In the genomic region with DNA sequence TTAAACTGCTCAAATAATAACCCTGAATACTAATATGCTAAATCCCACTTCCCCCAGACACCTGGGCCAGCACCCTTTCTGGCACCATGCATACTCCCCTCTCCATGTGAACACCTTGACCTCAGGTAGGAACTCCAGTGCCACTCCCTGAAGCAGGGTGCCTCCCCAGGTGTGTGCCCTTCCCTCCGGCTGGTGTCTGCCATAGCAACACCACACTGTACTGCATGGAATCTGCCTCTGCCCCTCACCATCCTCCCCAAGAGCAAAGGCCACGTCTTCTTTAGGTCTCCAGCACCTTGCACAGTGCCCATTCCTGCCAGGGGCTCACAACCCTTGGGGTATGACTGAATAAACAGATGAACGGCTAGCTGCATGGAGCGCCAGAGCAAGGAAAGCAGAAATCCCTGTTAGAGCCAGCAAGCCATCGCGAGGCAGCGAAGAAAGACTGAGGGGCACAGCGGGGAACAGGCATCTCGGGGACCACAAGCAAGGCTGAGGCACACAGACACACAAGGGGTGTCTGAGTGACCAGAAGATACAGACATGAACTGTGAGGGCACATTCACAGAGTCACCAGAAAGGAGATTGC, we compare ENCODE assay signal across 1 cellular context.
TF ChIP-seq lines count a peak whose summit lies in the region.

No MANE protein-coding gene starts in this region.

TF ChIP-seq in H1, 55 proteins besides CTCF, POLR2A, EP300 and RAD21:
- TF ChIP-seq HDAC6 (IDR thresholded peaks at IDR 0.05; ENCODE audit: low read depth, low read length) (no peak), POU5F1 (IDR thresholded peaks at IDR 0.05; ENCODE audit: low read depth, low read length) (no peak), EGR1 (IDR thresholded peaks at IDR 0.05; ENCODE audit: borderline replicate concordance, low read depth, low read length) (no peak), CBX8 (IDR thresholded peaks at IDR 0.05; ENCODE audit: borderline replicate concordance, low read depth, low read length) (no peak), YY1 (IDR thresholded peaks at IDR 0.05; ENCODE audit: low read depth, low read length) (no peak), GTF2F1 (IDR thresholded peaks at IDR 0.05; ENCODE audit: borderline replicate concordance, low read depth, low read length) (no peak), ATF3 (IDR thresholded peaks at IDR 0.05; ENCODE audit: insufficient read depth, low read depth, low read length) (no peak), PHF8 (conservative IDR thresholded peaks at IDR 0.05; ENCODE audit: low read depth, low read length) (no peak), BRCA1 (IDR thresholded peaks at IDR 0.05; ENCODE audit: low read depth, low read length) (no peak), CHD2 (IDR thresholded peaks at IDR 0.05; ENCODE audit: low read length) (no peak), CEBPB (IDR thresholded peaks at IDR 0.05; ENCODE audit: low read depth, low read length) (no peak), BACH1 (IDR thresholded peaks at IDR 0.05; ENCODE audit: low read length) (no peak), GABPA (IDR thresholded peaks at IDR 0.05; ENCODE audit: borderline replicate concordance, insufficient read depth, low read length) (no peak), TEAD4 (IDR thresholded peaks at IDR 0.05; ENCODE audit: low read depth, low read length) (no peak), ZNF274 (IDR thresholded peaks at IDR 0.05; ENCODE audit: borderline replicate concordance, extremely low read depth, low read length) (no peak), SP2 (IDR thresholded peaks at IDR 0.05; ENCODE audit: low read length) (no peak), TAF7 (optimal IDR thresholded peaks at IDR 0.05; ENCODE audit: borderline replicate concordance, low read depth, low read length) (no peak), CREB1 (IDR thresholded peaks at IDR 0.05) (no peak)
